In the genomic region with DNA sequence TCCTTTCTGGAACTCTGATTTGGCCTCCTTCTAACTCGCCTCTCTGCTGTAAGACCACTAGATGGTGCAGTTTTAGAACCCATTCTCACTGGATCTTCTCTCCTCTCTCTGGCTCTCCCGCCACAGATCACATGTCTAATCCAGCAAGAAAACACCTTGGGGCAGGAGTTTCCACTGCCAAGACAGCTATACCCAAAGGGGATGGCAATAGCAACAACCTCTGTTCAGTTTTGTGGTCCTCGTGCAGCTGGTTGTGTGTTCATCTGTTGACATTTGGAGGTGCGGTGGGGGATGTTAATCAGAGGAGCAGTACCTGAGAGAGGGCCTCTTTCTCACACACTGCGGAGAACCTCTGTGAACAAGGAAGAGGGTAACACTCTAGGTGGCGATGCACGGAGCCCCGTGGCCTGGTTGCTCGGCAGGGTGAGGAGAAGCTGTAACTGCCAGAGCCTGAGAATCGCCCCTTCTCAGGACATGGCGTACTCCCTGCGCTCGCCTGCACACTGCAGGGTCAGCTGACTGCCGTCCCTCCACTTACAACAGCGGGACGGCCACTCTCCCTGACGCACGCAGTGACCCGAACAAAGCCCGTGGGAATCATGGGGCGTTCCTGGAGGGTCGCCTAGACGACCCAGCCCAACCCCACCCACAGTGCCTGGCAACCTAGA, we compare ENCODE assay signal across 8 cellular contexts. TPM values are rescaled to one million over a fixed set of nuclear protein-coding genes. Genes with fewer than 3 reads are reported as not detected.
DNase-seq lines count a peak whose midpoint lies in the region; ATAC-seq and TF ChIP-seq lines count a peak whose summit lies in the region.

A gene (plus strand): TSS at position 666 of the 668 bp plus-strand sequence. CDS start 25 bp downstream, outside the sequence.

- no peaks in the 10 kb centered on the region for H3K4me1 Mint-ChIP-seq in naive thymus-derived CD8-positive, alpha-beta T cell

- H3K4me3 Mint-ChIP-seq in naive thymus-derived CD8-positive, alpha-beta T cell, result no peak within 1 kb of the TSS

- POLR2A ChIA-PET in naive thymus-derived CD8-positive, alpha-beta T cell (lab: Charles Lee), result no interaction called here

- H3K27ac ChIP-seq in Peyer's patch (no peak within 1 kb of the TSS), epithelial cell of prostate (no peak within 1 kb of the TSS)

- H3K4me3 ChIP-seq in Peyer's patch, result no peak within 1 kb of the TSS
- no peak within 1 kb of the TSS for H3K4me3 ChIP-seq in MG63

- H3K36me3 Mint-ChIP-seq in naive thymus-derived CD8-positive, alpha-beta T cell, result no peaks in the 10 kb centered on the region

- ATAC-seq in naive thymus-derived CD8-positive, alpha-beta T cell, result peak; percentile 47

- H3K27me3 ChIP-seq in Peyer's patch (no peaks in the 10 kb centered on the region), MG63 (no peaks in the 10 kb centered on the region)

- no peak for TF ChIP-seq POLR2A in Peyer's patch (IDR thresholded peaks at IDR 0.05)

- H3K36me3 ChIP-seq in Peyer's patch, result no peaks in the 10 kb centered on the region
- no peaks in the 10 kb centered on the region for H3K36me3 ChIP-seq in MG63

- TF ChIP-seq CTCF in Peyer's patch (IDR thresholded peaks at IDR 0.05), result peak in 4 of 6 experiments; percentile 40 to 73 (median 66)

- H3K9me3 Mint-ChIP-seq in naive thymus-derived CD8-positive, alpha-beta T cell, result no peaks in the 10 kb centered on the region

- no peaks in the 10 kb centered on the region for H3K27me3 Mint-ChIP-seq in naive thymus-derived CD8-positive, alpha-beta T cell

- no peaks in the 10 kb centered on the region for H3K9me3 ChIP-seq in Peyer's patch
- H3K9me3 ChIP-seq in MG63, result no peaks in the 10 kb centered on the region

- no peaks in the 10 kb centered on the region for H3K4me1 ChIP-seq in Peyer's patch

- H3K27ac Mint-ChIP-seq in naive thymus-derived CD8-positive, alpha-beta T cell, result peak within 1 kb of the TSS in 1 of 10 donors; percentile 2

- peak; percentile 73 for DNase-seq in DMS 273 (lab: John Stamatoyannopoulos, UW; ENCODE audit: unreplicated experiment)
- DNase-seq in GM19238 (ENCODE audit: insufficient read length, low spot score), result peak; percentile 17
- peak; percentile 23 for DNase-seq in HS-5 (ENCODE audit: low read depth)
- no peak for DNase-seq in Peyer's patch
- peak; percentile 12 for DNase-seq in epithelial cell of prostate (ENCODE audit: low read depth, low spot score)
- peak in 4 of 10 donors; percentile 1 to 35 (median 21) for DNase-seq in naive thymus-derived CD8-positive, alpha-beta T cell
- DNase-seq in NK-92 (lab: John Stamatoyannopoulos, UW; ENCODE audit: unreplicated experiment), result no peak
- no peak for DNase-seq in MG63

RNA-seq across cellular contexts. Expression of the gene that starts here (rescaled TPM):
- not detected for total RNA-seq in Peyer's patch
- total RNA-seq in naive thymus-derived CD8-positive, alpha-beta T cell, result not detected
- not detected for polyA plus RNA-seq in naive thymus-derived CD8-positive, alpha-beta T cell
- not detected in 2 replicates for total RNA-seq in MG63 (2014; rRNA removed; shearing (Covaris generic); ENCODE audit: low replicate concordance)

Comparison
In these comparisons a context has a peak if more than half of its experiments do, and no peak if none do; other contexts are left out.
1. Peak in ATAC-seq in naive thymus-derived CD8-positive, alpha-beta T cell; RNA of the gene not detected or under 1 TPM.
2. DNase-seq: peak in DMS 273 (single experiment), GM19238 (single experiment), HS-5 (single experiment) and epithelial cell of prostate (single experiment); none in Peyer's patch (0 of 3), NK-92 (single experiment) and MG63 (single experiment).